Comparison of ENCODE assay signal across 18 cellular contexts in the genomic region with DNA sequence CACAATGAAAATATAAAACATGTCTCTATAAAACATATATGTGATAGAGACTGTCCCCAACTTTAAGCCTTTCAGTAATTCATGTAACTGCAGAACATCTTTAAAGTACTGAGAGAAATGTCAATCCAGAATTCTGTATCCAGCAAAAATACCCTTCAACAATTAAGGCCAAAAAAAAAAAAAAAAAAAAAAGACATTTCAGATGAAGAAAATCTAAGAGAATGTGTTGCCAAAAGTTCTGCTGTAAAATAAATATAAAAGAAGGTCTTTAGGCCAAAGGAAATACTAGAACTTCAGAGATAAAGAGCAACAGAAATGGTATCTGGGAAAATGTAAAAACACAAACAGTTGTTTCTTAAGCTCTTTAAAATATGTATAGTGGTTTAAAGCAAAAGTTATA.
"Had no signal": no experiment of that assay in that cellular context is flagged by ENCODE, and none has a peak within 500 bp of the region (broad histone marks: within the 10 kb centered on the region; RNA-seq: fewer than 3 reads in every experiment).

No MANE protein-coding gene starts in this region.

- H3K27ac ChIP-seq: dorsolateral prefrontal cortex, heart left ventricle, neural progenitor cell, pancreas had no signal

- H3K27me3 Mint-ChIP-seq: naive thymus-derived CD4-positive, alpha-beta T cell; progenitor cell of endocrine pancreas had no signal

- H3K9me3 ChIP-seq: heart left ventricle, pancreas had no signal

- H3K36me3 ChIP-seq: heart left ventricle, neural progenitor cell, pancreas had no signal

- ATAC-seq: heart left ventricle; naive thymus-derived CD4-positive, alpha-beta T cell; pancreas; right cardiac atrium had no signal

- H3K4me1 ChIP-seq: neural progenitor cell had no signal

- H3K4me1 Mint-ChIP-seq: neural progenitor cell had no signal

- H3K4me3 ChIP-seq: dorsolateral prefrontal cortex, heart left ventricle, neural progenitor cell, pancreas had no signal

- H3K27me3 ChIP-seq: dorsolateral prefrontal cortex, heart left ventricle, neural progenitor cell, pancreas had no signal

- FAIRE-seq: islet of Langerhans, small intestine, urothelium cell line had no signal

- H3K4me3 Mint-ChIP-seq: neural progenitor cell had no signal

- DNase-seq: cortex of kidney; dorsolateral prefrontal cortex; effector CD8-positive, alpha-beta T cell; heart left ventricle; hippocampal formation; kidney glomerular epithelial cell; naive thymus-derived CD4-positive, alpha-beta T cell; occipital lobe; pancreas; right cardiac atrium; small intestine; stimulated activated CD4-positive, alpha-beta T cell treated with anti-CD3 and anti-CD28 coated beads, Interleukin-12 subunit alpha, Interleukin-12 subunit beta, amount 100 ng/mL, for 4 hours; stimulated activated naive CD4-positive, alpha-beta T cell treated with Interleukin-2 at 50 U/mL for 16 hours; trophoblast cell had no signal

- H3K27ac Mint-ChIP-seq: neural progenitor cell, progenitor cell of endocrine pancreas had no signal

- H3K9me3 Mint-ChIP-seq: naive thymus-derived CD4-positive, alpha-beta T cell had no signal
